ENCODE assay signal across 11 cellular contexts in genomic region chr5:171493646-171494393, GRCh38.
A peak's percentile ranks its signal among the peaks of the same experiment; 100 is the strongest.
DNase-seq lines count a peak whose midpoint lies in the region; ATAC-seq and TF ChIP-seq lines count a peak whose summit lies in the region.
"Had no signal": no experiment of that assay in that cellular context is flagged by ENCODE, and none has a peak within 500 bp of the region (broad histone marks: within the 10 kb centered on the region; RNA-seq: fewer than 3 reads in every experiment).

No MANE protein-coding gene starts in this region.

- TF ChIP-seq EP300 in sigmoid colon (IDR thresholded peaks at IDR 0.05), result no peak

- H3K4me3 Mint-ChIP-seq in CD14-positive monocyte, result no peak overlapping the region
- H3K4me3 Mint-ChIP-seq: activated CD4-positive, alpha-beta T cell treated with anti-CD3 and anti-CD28 coated beads for 36 hours had no signal

- H3K36me3 ChIP-seq in fibroblast of lung (ENCODE audit: control insufficient read depth, insufficient read depth, low read length) (no peaks in the 10 kb centered on the region), sigmoid colon (no peaks in the 10 kb centered on the region)
- H3K36me3 ChIP-seq: colonic mucosa had no signal

- no peaks in the 10 kb centered on the region for H3K36me3 Mint-ChIP-seq in CD14-positive monocyte

- peak overlapping the region; percentile 9 for H3K4me2 ChIP-seq in fibroblast of lung (ENCODE audit: extremely low read depth, insufficient read depth, low read length)

- H3K9me3 ChIP-seq in fibroblast of lung (ENCODE audit: control insufficient read depth, insufficient read depth, low read depth, low read length), result no peaks in the 10 kb centered on the region
- H3K9me3 ChIP-seq in sigmoid colon, result no peaks in the 10 kb centered on the region
- H3K9me3 ChIP-seq: colonic mucosa had no signal

- peaks cover 2% of the 10 kb centered on the region for H3K4me1 Mint-ChIP-seq in CD14-positive monocyte
- H3K4me1 Mint-ChIP-seq: activated CD4-positive, alpha-beta T cell treated with anti-CD3 and anti-CD28 coated beads for 36 hours had no signal

- no peak for ATAC-seq in HG02885 (IDR thresholded peaks at IDR 0.05; ENCODE audit: poor library complexity, unreplicated experiment)
- ATAC-seq: activated CD4-positive, alpha-beta T cell treated with anti-CD3 and anti-CD28 coated beads for 36 hours had no signal

- TF ChIP-seq CTCF in fibroblast of lung (conservative IDR thresholded peaks at IDR 0.05 in 1 of 2, IDR thresholded peaks at IDR 0.05 in 1 of 2; ENCODE audit: low read depth in 1 of 2, low read length in 2 of 2) (no peak), sigmoid colon (IDR thresholded peaks at IDR 0.05) (no peak), CD14-positive monocyte (IDR thresholded peaks at IDR 0.05) (no peak)

- peaks cover 0 to 2% (median 0%) of the 10 kb centered on the region in 7 donors for H3K9me3 Mint-ChIP-seq in CD14-positive monocyte

- H3K27me3 ChIP-seq in fibroblast of lung (ENCODE audit: control insufficient read depth, insufficient read depth, low read length) (no peaks in the 10 kb centered on the region), sigmoid colon (no peaks in the 10 kb centered on the region)
- H3K27me3 ChIP-seq: colonic mucosa had no signal

- H3K27ac Mint-ChIP-seq in CD14-positive monocyte, result no peak overlapping the region
- H3K27ac Mint-ChIP-seq: activated CD4-positive, alpha-beta T cell treated with anti-CD3 and anti-CD28 coated beads for 36 hours had no signal

- peaks cover 0 to 10% (median 6%) of the 10 kb centered on the region in 3 donors for H3K27me3 Mint-ChIP-seq in CD14-positive monocyte (ENCODE audit: low read depth in 3 of 3)

- H3K9ac ChIP-seq in fibroblast of lung (ENCODE audit: insufficient read depth, low read length), result no peak overlapping the region

- intact Hi-C loops in sigmoid colon (cut with DNase I), result no loop called here
- intact Hi-C loops in CD14-positive monocyte (cut with micrococcal nuclease), result no loop called here

- no peaks in the 10 kb centered on the region for H4K20me1 ChIP-seq in fibroblast of lung (ENCODE audit: control insufficient read depth, extremely low read depth, insufficient read depth, low read length)

- WGBS in sigmoid colon, 2 donors, result 88% methylated on average over 14 of the region's 14 CpGs

- in situ Hi-C loops in Caki2 (cut with HindIII; ENCODE audit: low pct_unique_long_range_greater_than_20kb, low sequenced_read_pairs), result no loop called here

- peak overlapping the region; percentile 77 for H2AFZ ChIP-seq in fibroblast of lung (ENCODE audit: low read length)

- H3K4me1 ChIP-seq in fibroblast of lung (ENCODE audit: control insufficient read depth, extremely low read depth, insufficient read depth, low read length) (peaks cover 14% of the 10 kb centered on the region), sigmoid colon (peaks cover 0 to 24% (median 18%) of the 10 kb centered on the region in 4 donors)
- H3K4me1 ChIP-seq: colonic mucosa had no signal

- H3K4me3 ChIP-seq in fibroblast of lung (replicated peaks in 1 of 4; ENCODE audit: control extremely low read depth in 1 of 4, insufficient read depth in 1 of 4, low read depth in 3 of 4, low read length in 4 of 4) (no peak overlapping the region), sigmoid colon (no peak overlapping the region)
- H3K4me3 ChIP-seq: colonic mucosa had no signal

- DNase-seq in Caki2 (ENCODE audit: low read depth) (peak; percentile 10), OCI-M1 (lab: John Stamatoyannopoulos, UW) (peak; percentile 47), fibroblast of lung (ENCODE audit: low read depth in 2 of 2) (no peak), sigmoid colon (no peak), CD14-positive monocyte (ENCODE audit: low spot score) (no peak), midbrain (lab: John Stamatoyannopoulos, UW) (no peak), SKM-1 treated with dmso at 0.1 percent for 144 hours (lab: John Stamatoyannopoulos, UW; ENCODE audit: unreplicated experiment) (no peak)
- DNase-seq: activated CD4-positive, alpha-beta T cell treated with anti-CD3 and anti-CD28 coated beads for 36 hours; activated effector memory CD4-positive, alpha-beta T cell treated with Interleukin-2 at 50 U/mL for 16 hours had no signal

- H3K27ac ChIP-seq in fibroblast of lung (ENCODE audit: insufficient read depth, low read length) (peak overlapping the region; percentile 78), sigmoid colon (peak overlapping the region; percentile 70 to 80 (median 74))

- TF ChIP-seq POLR2A in sigmoid colon (IDR thresholded peaks at IDR 0.05), result no peak

- H3K79me2 ChIP-seq in fibroblast of lung (ENCODE audit: control insufficient read depth, insufficient read depth, low read length), result no peaks in the 10 kb centered on the region

Comparison
In these comparisons a context has a peak if more than half of its experiments do, and no peak if none do; other contexts are left out.
1. DNase-seq: peak in Caki2 (single experiment) and OCI-M1 (single experiment); none in fibroblast of lung (0 of 2), sigmoid colon (single experiment), CD14-positive monocyte (single experiment), midbrain (single experiment) and SKM-1 treated with dmso at 0.1 percent for 144 hours (single experiment).